ENCODE assay signal across 9 cellular contexts in genomic region chr11:101848262-101848661, GRCh38.
DNase-seq lines count a peak whose midpoint lies in the region; ATAC-seq and TF ChIP-seq lines count a peak whose summit lies in the region.
"Had no signal": no experiment of that assay in that cellular context is flagged by ENCODE, and none has a peak within 500 bp of the region (broad histone marks: within the 10 kb centered on the region; RNA-seq: fewer than 3 reads in every experiment).

No MANE protein-coding gene starts in this region.

- peaks cover 0 to 4% of the 10 kb centered on the region in 2 donors for H3K27me3 Mint-ChIP-seq in natural killer cell (ENCODE audit: low read depth in 2 of 2)

- no peak overlapping the region for H3K27ac ChIP-seq in OCI-LY1 (ENCODE audit: low read depth, low read length, poor library complexity, severe bottlenecking)
- no peak overlapping the region for H3K27ac ChIP-seq in prostate gland

- H3K4me2 ChIP-seq in OCI-LY1 (ENCODE audit: low read length), result no peak overlapping the region

- no peaks in the 10 kb centered on the region for H3K9me3 Mint-ChIP-seq in natural killer cell

- TF ChIP-seq CTCF in OCI-LY1 (IDR thresholded peaks at IDR 0.05; ENCODE audit: low read length), result peak; percentile 37; the same call in 1 of the 2 replicates
- TF ChIP-seq CTCF in epithelial cell of esophagus (IDR thresholded peaks at IDR 0.05; ENCODE audit: insufficient read depth, low read depth, low read length, missing control alignments), result no peak
- TF ChIP-seq CTCF in prostate gland (IDR thresholded peaks at IDR 0.05), result peak in 3 of 4 experiments; percentile 59 to 70 (median 63)
- no peak for TF ChIP-seq CTCF in natural killer cell (IDR thresholded peaks at IDR 0.05)

- no peak overlapping the region for H3K4me3 Mint-ChIP-seq in natural killer cell

- H3K9ac ChIP-seq in OCI-LY1 (ENCODE audit: low read length), result no peak overlapping the region

- 16% methylated on average over 2 of the region's 2 CpGs for WGBS in prostate gland

- no peaks in the 10 kb centered on the region for H4K20me1 ChIP-seq in OCI-LY1 (ENCODE audit: insufficient read depth, low read length)

- no peak overlapping the region for H2AFZ ChIP-seq in OCI-LY1 (ENCODE audit: low read length)

- H3K4me3 ChIP-seq in OCI-LY1 (ENCODE audit: low read depth, low read length, poor library complexity, severe bottlenecking) (no peak overlapping the region), epithelial cell of esophagus (ENCODE audit: low read length) (no peak overlapping the region), prostate gland (no peak overlapping the region)

- no peaks in the 10 kb centered on the region for H3K9me2 ChIP-seq in OCI-LY1 (ENCODE audit: low read depth, low read length)

- no peaks in the 10 kb centered on the region for H3K79me2 ChIP-seq in OCI-LY1 (ENCODE audit: insufficient read depth, low read length)

- no peaks in the 10 kb centered on the region for H3K9me3 ChIP-seq in OCI-LY1 (ENCODE audit: low read length)
- H3K9me3 ChIP-seq in prostate gland, result no peaks in the 10 kb centered on the region

- H3K27me3 ChIP-seq in OCI-LY1 (ENCODE audit: insufficient read depth, low read length) (no peaks in the 10 kb centered on the region), prostate gland (replicated peaks; ENCODE audit: insufficient read depth) (no peaks in the 10 kb centered on the region)

- H3F3A ChIP-seq in OCI-LY1 (ENCODE audit: insufficient read depth, low read length), result no peaks in the 10 kb centered on the region

- peak; percentile 3 for DNase-seq in NCI-H1105 treated with DMSO at 0.1 percent for 48 hours (lab: John Stamatoyannopoulos, UW)
- no peak for DNase-seq in NCI-H1105 (lab: John Stamatoyannopoulos, UW)
- DNase-seq in epithelial cell of esophagus (ENCODE audit: low read depth), result peak; percentile 38
- DNase-seq in prostate gland (ENCODE audit: low spot score), result no peak
- DNase-seq in natural killer cell, result no peak
- DNase-seq in posterior vena cava (ENCODE audit: low spot score), result no peak
- DNase-seq: effector memory CD4-positive, alpha-beta T cell had no signal

- H3K4me1 Mint-ChIP-seq in natural killer cell, result no peaks in the 10 kb centered on the region

- H3K36me3 ChIP-seq in OCI-LY1 (ENCODE audit: insufficient read depth, low read length), result no peaks in the 10 kb centered on the region
- H3K36me3 ChIP-seq in prostate gland, result no peaks in the 10 kb centered on the region

- H3K27ac Mint-ChIP-seq in natural killer cell, result no peak overlapping the region

- TF ChIP-seq POLR2A in prostate gland (IDR thresholded peaks at IDR 0.05), result no peak

- H3K4me1 ChIP-seq in OCI-LY1 (ENCODE audit: insufficient read depth, low read length, severe bottlenecking) (no peaks in the 10 kb centered on the region), prostate gland (replicated peaks) (no peaks in the 10 kb centered on the region)

- ATAC-seq in natural killer cell (no peak), GM19351 (IDR thresholded peaks at IDR 0.05; ENCODE audit: unreplicated experiment) (no peak)

- intact Hi-C loops in prostate gland (cut with DNase I), result no loop called here
- intact Hi-C loops in natural killer cell (cut with micrococcal nuclease), result no loop called here
- intact Hi-C loops in posterior vena cava (cut with DNase I), result loop anchor here in 1 of 2 donors (10.0 kb wide), 1 partner anchor 403 kb away; no protein-coding TSS in a partner anchor

- no peaks in the 10 kb centered on the region for H3K36me3 Mint-ChIP-seq in natural killer cell

Comparison
In these comparisons a context has a peak if more than half of its experiments do, and no peak if none do; other contexts are left out.
1. DNase-seq: peak in NCI-H1105 treated with DMSO at 0.1 percent for 48 hours (single experiment) and epithelial cell of esophagus (single experiment); none in NCI-H1105 (single experiment), prostate gland (single experiment), natural killer cell (single experiment) and posterior vena cava (single experiment).
2. CTCF ChIP-seq: peak in OCI-LY1 (single experiment) and prostate gland (3 of 4); none in epithelial cell of esophagus (single experiment) and natural killer cell (single experiment).